Comparison of ENCODE assay signal across 8 cellular contexts in the genomic region with DNA sequence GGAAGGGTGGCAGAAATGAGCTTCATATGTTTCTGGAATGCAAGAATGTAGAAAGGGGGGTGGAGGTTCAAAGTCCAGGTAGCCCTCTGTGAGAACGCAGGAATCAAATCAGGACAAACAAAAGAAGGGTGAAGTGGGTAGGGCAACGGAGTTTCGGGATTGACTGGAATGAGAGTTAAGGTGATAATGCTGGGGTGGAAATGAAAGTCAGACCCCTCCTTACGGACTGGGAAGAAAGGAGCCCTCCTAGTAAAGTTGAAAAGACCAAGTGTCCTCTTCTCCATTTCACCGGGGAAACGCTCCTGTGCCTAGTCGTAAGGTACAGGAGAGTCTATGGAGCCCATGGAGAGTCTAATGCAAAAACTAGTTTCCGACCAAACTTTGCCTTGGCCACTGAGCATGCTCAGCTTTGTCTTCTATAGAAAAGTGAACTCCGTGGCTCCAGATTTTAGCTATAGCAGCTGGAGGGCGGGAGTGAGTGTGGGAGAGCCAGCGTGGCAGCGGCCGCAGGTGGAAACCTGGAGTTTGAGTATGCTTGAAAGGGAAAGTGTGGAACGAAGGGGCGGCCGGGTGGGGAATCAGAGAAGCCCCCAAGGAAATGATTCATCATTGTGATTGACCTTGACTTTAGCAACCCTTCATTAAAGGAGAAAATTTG. TPM values are rescaled to one million over a fixed set of nuclear protein-coding genes. Genes with fewer than 3 reads are reported as not detected.
DNase-seq lines count a peak whose midpoint lies in the region; ATAC-seq lines count a peak whose summit lies in the region.

No MANE protein-coding gene starts in this region.

- peaks cover 2% of the 10 kb centered on the region for H3K36me3 Mint-ChIP-seq in activated CD4-positive, alpha-beta memory T cell treated with anti-CD3 and anti-CD28 coated beads, Interleukin-2, amount 10 ng/mL, durations not matched to agents 7 days and 5 days (ENCODE audit: low read depth)

- H3K27ac ChIP-seq in epithelial cell of prostate (peak overlapping the region; percentile 77), mucosa of rectum (ENCODE audit: low read depth in 2 of 2, low read length in 2 of 2) (peak overlapping the region; percentile 73 to 83), thymus (ENCODE audit: low read depth) (peak overlapping the region; percentile 93)

- H3K4me3 ChIP-seq in mucosa of rectum (ENCODE audit: low read length in 2 of 2) (peak overlapping the region; percentile 94 to 96), thymus (ENCODE audit: low read length) (peak overlapping the region; percentile 84)

- WGBS in thymus: 2% methylated on average over 16 of the region's 16 CpGs

- DNase-seq in NCI-H446 treated with DMSO at 0.1 percent for 48 hours (lab: John Stamatoyannopoulos, UW): peak; percentile 36
- peak; percentile 44 for DNase-seq in activated CD4-positive, alpha-beta memory T cell treated with anti-CD3 and anti-CD28 coated beads, Interleukin-2, amount 10 ng/mL, durations not matched to agents 7 days and 5 days
- no peak for DNase-seq in epithelial cell of prostate (ENCODE audit: low read depth, low spot score)
- no peak for DNase-seq in effector CD8-positive, alpha-beta T cell (lab: John Stamatoyannopoulos, UW)

- peaks cover 46% of the 10 kb centered on the region for H3K27me3 Mint-ChIP-seq in activated CD4-positive, alpha-beta memory T cell treated with anti-CD3 and anti-CD28 coated beads, Interleukin-2, amount 10 ng/mL, durations not matched to agents 7 days and 5 days

- H3K4me1 ChIP-seq in ES-I3 (ENCODE audit: insufficient read depth, low read length): peaks cover 8% of the 10 kb centered on the region; the same call in 1 of the 2 replicates
- H3K4me1 ChIP-seq in mucosa of rectum (ENCODE audit: control insufficient read depth in 2 of 2, insufficient read depth in 2 of 2, low read length in 2 of 2): peaks cover 11 to 23% of the 10 kb centered on the region in 2 donors
- H3K4me1 ChIP-seq in thymus (ENCODE audit: control insufficient read depth, insufficient read depth, low read length): peaks cover 12% of the 10 kb centered on the region

- CTCF ChIA-PET in activated CD4-positive, alpha-beta memory T cell treated with anti-CD3 and anti-CD28 coated beads, Interleukin-2, amount 10 ng/mL, durations not matched to agents 7 days and 5 days (lab: Charles Lee): interaction anchor here (2.5 to 4.0 kb wide), 4 partner anchors 58 to 162 kb away, joined by 10 to 17 read pairs (median 14); no protein-coding TSS in a partner anchor

- H3K4me3 Mint-ChIP-seq in activated CD4-positive, alpha-beta memory T cell treated with anti-CD3 and anti-CD28 coated beads, Interleukin-2, amount 10 ng/mL, durations not matched to agents 7 days and 5 days: peak overlapping the region; percentile 96

- H3K27ac Mint-ChIP-seq in activated CD4-positive, alpha-beta memory T cell treated with anti-CD3 and anti-CD28 coated beads, Interleukin-2, amount 10 ng/mL, durations not matched to agents 7 days and 5 days: peak overlapping the region; percentile 83

- H3K9ac ChIP-seq in ES-I3 (ENCODE audit: low read depth, low read length) (peak overlapping the region; percentile 78), mucosa of rectum (ENCODE audit: low read depth in 1 of 2, low read length in 2 of 2) (peak overlapping the region; percentile 76 to 83)

- peak; percentile 23 for ATAC-seq in HG02943 (IDR thresholded peaks at IDR 0.05; ENCODE audit: low read depth, unreplicated experiment)

- no peaks in the 10 kb centered on the region for H3K27me3 ChIP-seq in mucosa of rectum (ENCODE audit: control insufficient read depth in 2 of 2, insufficient read depth in 2 of 2, low read length in 2 of 2)
- no peaks in the 10 kb centered on the region for H3K27me3 ChIP-seq in thymus (ENCODE audit: control insufficient read depth, insufficient read depth)

- H3K9me3 ChIP-seq in ES-I3 (ENCODE audit: control insufficient read depth, insufficient read depth, low read length) (no peaks in the 10 kb centered on the region; the same call in 1 of the 2 replicates), mucosa of rectum (ENCODE audit: control insufficient read depth in 2 of 2, low read length in 2 of 2) (no peaks in the 10 kb centered on the region), thymus (ENCODE audit: control insufficient read depth) (no peaks in the 10 kb centered on the region)

- POLR2A ChIA-PET in activated CD4-positive, alpha-beta memory T cell treated with anti-CD3 and anti-CD28 coated beads, Interleukin-2, amount 10 ng/mL, durations not matched to agents 7 days and 5 days (lab: Charles Lee): interaction anchor here (0.5 to 1.8 kb wide), 7 partner anchors 43 to 1041 kb away, joined by 3 to 4 read pairs (median 3); no protein-coding TSS in a partner anchor

- no peaks in the 10 kb centered on the region for H3K9me3 Mint-ChIP-seq in activated CD4-positive, alpha-beta memory T cell treated with anti-CD3 and anti-CD28 coated beads, Interleukin-2, amount 10 ng/mL, durations not matched to agents 7 days and 5 days

- no peaks in the 10 kb centered on the region for H3K36me3 ChIP-seq in ES-I3 (ENCODE audit: insufficient read depth, low read length)
- H3K36me3 ChIP-seq in mucosa of rectum (ENCODE audit: control insufficient read depth in 2 of 2, insufficient read depth in 2 of 2, low read length in 2 of 2): no peaks in the 10 kb centered on the region
- H3K36me3 ChIP-seq in thymus (ENCODE audit: control insufficient read depth, insufficient read depth): no peaks in the 10 kb centered on the region

- peaks cover 34% of the 10 kb centered on the region for H3K4me1 Mint-ChIP-seq in activated CD4-positive, alpha-beta memory T cell treated with anti-CD3 and anti-CD28 coated beads, Interleukin-2, amount 10 ng/mL, durations not matched to agents 7 days and 5 days

RNA-seq across cellular contexts. Expression of a gene that starts 1.4 kb away (rescaled TPM):
- total RNA-seq in activated CD4-positive, alpha-beta memory T cell treated with anti-CD3 and anti-CD28 coated beads, Interleukin-2, amount 10 ng/mL, durations not matched to agents 7 days and 5 days: 1 to 10 TPM; 4.0 to 4.1 TPM
- 21.7 TPM for polyA plus RNA-seq in thymus

Comparison
In these comparisons a context has a peak if more than half of its experiments do, and no peak if none do; other contexts are left out.
1. DNase-seq: peak in NCI-H446 treated with DMSO at 0.1 percent for 48 hours (single experiment) and activated CD4-positive, alpha-beta memory T cell treated with anti-CD3 and anti-CD28 coated beads, Interleukin-2, amount 10 ng/mL, durations not matched to agents 7 days and 5 days (single experiment); none in epithelial cell of prostate (single experiment) and effector CD8-positive, alpha-beta T cell (single experiment).
2. Peak in every context shown above with its lines, with median percentiles within 50 percentile points of each other: H3K27ac ChIP-seq.